In the genomic region with DNA sequence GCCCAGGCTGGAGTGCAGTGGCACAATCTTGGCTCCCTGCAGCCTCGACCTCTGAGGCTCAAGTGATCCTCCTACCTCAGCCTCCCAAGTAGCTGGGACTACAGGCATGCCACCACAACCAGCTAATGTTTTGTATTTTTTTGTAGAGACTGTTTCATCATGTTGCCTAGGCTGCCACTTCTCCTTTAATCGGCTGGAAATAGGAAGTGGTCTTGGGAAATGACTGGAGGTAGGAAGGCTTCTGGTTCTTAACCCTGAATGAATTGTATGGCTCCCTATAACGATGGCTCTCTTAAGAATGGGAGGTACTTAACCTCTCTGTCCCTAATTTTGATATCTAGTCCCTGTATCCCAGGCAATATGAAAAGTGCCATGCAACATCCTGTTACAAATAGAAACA, we compare ENCODE assay signal across 20 cellular contexts.
"Had no signal": no experiment of that assay in that cellular context is flagged by ENCODE, and none has a peak within 500 bp of the region (broad histone marks: within the 10 kb centered on the region; RNA-seq: fewer than 3 reads in every experiment).

No MANE protein-coding gene starts in this region.

- H3K4me1 ChIP-seq: ascending aorta, heart left ventricle, pancreas, testis had no signal

- H3K36me3 ChIP-seq: ascending aorta, heart left ventricle, pancreas had no signal

- ATAC-seq: heart left ventricle; left ventricle myocardium superior; naive thymus-derived CD4-positive, alpha-beta T cell; pancreas; sciatic nerve had no signal

- H3K4me3 Mint-ChIP-seq: naive thymus-derived CD4-positive, alpha-beta T cell; T-helper 1 cell treated with Interleukin-12 subunit alpha and Interleukin-12 subunit beta and Interleukin-4 antibody, amounts not matched to agents 30 μg/mL and 1 μg/mL, for 36 hours; type B pancreatic cell had no signal

- H3K27ac Mint-ChIP-seq: T-helper 1 cell treated with Interleukin-12 subunit alpha and Interleukin-12 subunit beta and Interleukin-4 antibody, amounts not matched to agents 30 μg/mL and 1 μg/mL, for 36 hours; type B pancreatic cell had no signal

- H3K36me3 Mint-ChIP-seq: naive thymus-derived CD4-positive, alpha-beta T cell; type B pancreatic cell had no signal

- H3K4me3 ChIP-seq: ascending aorta, coronary artery, heart left ventricle, pancreas, smooth muscle cell, testis had no signal

- H3K27me3 ChIP-seq: ascending aorta, heart left ventricle, pancreas, testis had no signal

- H3K9me3 ChIP-seq: ascending aorta, heart left ventricle, pancreas, testis had no signal

- H3K27me3 Mint-ChIP-seq: type B pancreatic cell had no signal

- H3K9me3 Mint-ChIP-seq: T-helper 1 cell treated with Interleukin-12 subunit alpha and Interleukin-12 subunit beta and Interleukin-4 antibody, amounts not matched to agents 30 μg/mL and 1 μg/mL, for 36 hours; type B pancreatic cell had no signal

- H3K27ac ChIP-seq: ascending aorta, coronary artery, heart left ventricle, pancreas, testis had no signal

- H3K4me1 Mint-ChIP-seq: naive thymus-derived CD4-positive, alpha-beta T cell had no signal

- DNase-seq: activated CD4-positive, alpha-beta T cell treated with anti-CD3 and anti-CD28 coated beads, Interleukin-2, amount 50 U/mL, for 1 hour; activated CD4-positive, CD25-positive, alpha-beta regulatory T cell treated with anti-CD3 and anti-CD28 coated beads, Interleukin-2, amount 50 U/mL, for 72 hours; activated CD8-positive, alpha-beta memory T cell treated with anti-CD3 and anti-CD28 coated beads, Interleukin-2, amount 50 U/mL, for 4 hours; activated effector memory CD4-positive, alpha-beta T cell treated with Interleukin-2 at 50 U/mL for 16 hours; activated naive CD4-positive, alpha-beta T cell treated with anti-CD3 and anti-CD28 coated beads, Interleukin-2, amount 50 U/mL, for 16 hours; activated T-cell treated with anti-CD3 and anti-CD28 coated beads, Interleukin-2, amount 50 U/mL, for 48 hours; erythroblast; heart left ventricle; left ventricle myocardium superior; mesenchymal stem cell; naive thymus-derived CD4-positive, alpha-beta T cell; pancreas; stimulated activated CD4-positive, alpha-beta T cell treated with anti-CD3 and anti-CD28 coated beads, Interleukin-4, amount 100 ng/mL, for 1 hour; testis had no signal
